ENCODE assay signal across 9 cellular contexts in genomic region chr6:149716181-149716580, GRCh38. TPM values are rescaled to one million over a fixed set of nuclear protein-coding genes. Genes with fewer than 3 reads are reported as not detected.
DNase-seq lines count a peak whose midpoint lies in the region; ATAC-seq, FAIRE-seq and TF ChIP-seq lines count a peak whose summit lies in the region.
"Had no signal": no experiment of that assay in that cellular context is flagged by ENCODE, and none has a peak within 500 bp of the region (broad histone marks: within the 10 kb centered on the region; RNA-seq: fewer than 3 reads in every experiment).

No MANE protein-coding gene starts in this region.

- peaks cover 73% of the 10 kb centered on the region for H3K79me2 ChIP-seq in astrocyte (ENCODE audit: insufficient read depth, low read length)

- no peak for ATAC-seq in left ventricle myocardium superior
- ATAC-seq in memory B cell (ENCODE audit: low read depth): no peak
- no peak for ATAC-seq in GM18907 (IDR thresholded peaks at IDR 0.05; ENCODE audit: unreplicated experiment)
- no peak for ATAC-seq in GM19455 (IDR thresholded peaks at IDR 0.05; ENCODE audit: unreplicated experiment)

- H3K4me3 ChIP-seq in right atrium auricular region (peak overlapping the region; percentile 73 to 93), astrocyte (ENCODE audit: insufficient read depth, low read depth, low read length) (peak overlapping the region; percentile 81)

- peaks cover 36% of the 10 kb centered on the region for H4K20me1 ChIP-seq in astrocyte (ENCODE audit: insufficient read depth, low read length)

- DNase-seq in right atrium auricular region (ENCODE audit: low spot score) (no peak), left ventricle myocardium superior (no peak), astrocyte (ENCODE audit: low read depth) (no peak), memory B cell (ENCODE audit: low spot score in 2 of 2) (no peak), GOT3 (lab: John Stamatoyannopoulos, UW) (no peak)
- DNase-seq in activated CD8-positive, alpha-beta memory T cell treated with anti-CD3 and anti-CD28 coated beads, Interleukin-2, amount 50 U/mL, for 4 hours: no peak

- no peaks in the 10 kb centered on the region for H3K36me3 ChIP-seq in right atrium auricular region
- no peaks in the 10 kb centered on the region for H3K36me3 ChIP-seq in astrocyte (ENCODE audit: insufficient read depth, low read length)

- peaks cover 0 to 31% of the 10 kb centered on the region in 2 donors for H3K4me1 ChIP-seq in right atrium auricular region
- peaks cover 8% of the 10 kb centered on the region for H3K4me1 ChIP-seq in astrocyte (ENCODE audit: insufficient read depth, low read length)

- no peaks in the 10 kb centered on the region for H3K9me3 ChIP-seq in right atrium auricular region
- H3K9me3 ChIP-seq in astrocyte (ENCODE audit: insufficient read depth, low read depth, low read length): no peaks in the 10 kb centered on the region

- no peak overlapping the region for H2AFZ ChIP-seq in astrocyte (ENCODE audit: low read depth, low read length)

- H3K27me3 ChIP-seq in right atrium auricular region (no peaks in the 10 kb centered on the region), astrocyte (ENCODE audit: insufficient read depth, low read length) (no peaks in the 10 kb centered on the region)

- no peak for FAIRE-seq in astrocyte (lab: Jason Lieb, UNC)
- FAIRE-seq: colon had no signal

- H3K4me1 Mint-ChIP-seq in astrocyte (ENCODE audit: low read depth, unreplicated experiment): peaks cover 11% of the 10 kb centered on the region
- H3K4me1 Mint-ChIP-seq in memory B cell: peaks cover 13% of the 10 kb centered on the region

- H3K27ac ChIP-seq in right atrium auricular region (peak overlapping the region; percentile 97 to 100), astrocyte (ENCODE audit: low read depth, low read length) (no peak overlapping the region)

- intact Hi-C loops in left ventricle myocardium superior (cut with micrococcal nuclease): no loop called here

- H3K27me3 Mint-ChIP-seq in astrocyte (ENCODE audit: low read depth, unreplicated experiment): no peaks in the 10 kb centered on the region
- no peaks in the 10 kb centered on the region for H3K27me3 Mint-ChIP-seq in memory B cell

- peak overlapping the region; percentile 99 for H3K9ac ChIP-seq in astrocyte (ENCODE audit: low read length)

- H3K9me3 Mint-ChIP-seq in astrocyte (ENCODE audit: unreplicated experiment): no peaks in the 10 kb centered on the region
- H3K9me3 Mint-ChIP-seq in memory B cell: no peaks in the 10 kb centered on the region

- TF ChIP-seq CTCF in right atrium auricular region (IDR thresholded peaks at IDR 0.05): no peak
- no peak for TF ChIP-seq CTCF in astrocyte (IDR thresholded peaks at IDR 0.05; ENCODE audit: insufficient read depth, low read depth, low read length)

- H3K36me3 Mint-ChIP-seq in astrocyte (ENCODE audit: low read depth, unreplicated experiment): no peaks in the 10 kb centered on the region
- peaks cover 4% of the 10 kb centered on the region for H3K36me3 Mint-ChIP-seq in memory B cell

- H3K4me3 Mint-ChIP-seq in astrocyte (ENCODE audit: unreplicated experiment): peak overlapping the region; percentile 93
- peak overlapping the region; percentile 60 for H3K4me3 Mint-ChIP-seq in memory B cell

- peak overlapping the region; percentile 93 for H3K4me2 ChIP-seq in astrocyte (ENCODE audit: low read length)

- H3K27ac Mint-ChIP-seq in astrocyte (ENCODE audit: unreplicated experiment): no peak overlapping the region
- peak overlapping the region; percentile 55 for H3K27ac Mint-ChIP-seq in memory B cell

RNA-seq across cellular contexts. Expression of gene LATS1, which starts 1.7 kb away (rescaled TPM):
- 10 to 100 TPM; 10.5 to 13.7 TPM for total RNA-seq in right atrium auricular region
- total RNA-seq in left ventricle myocardium superior: 12.2 TPM
- total RNA-seq in astrocyte: 25.6 and 27.9 TPM in 2 replicates

RNA-seq across cellular contexts. Expression of gene NUP43, which starts 30.1 kb away (rescaled TPM):
- total RNA-seq in right atrium auricular region (10 to 100 TPM; 10.8 to 13.3 TPM), left ventricle myocardium superior (30.1 TPM), astrocyte (38.2 and 39.7 TPM in 2 replicates)

RNA-seq across cellular contexts. Expression of gene PCMT1, which starts 33.4 kb away (rescaled TPM):
- total RNA-seq in right atrium auricular region (100 to 1,000 TPM in 1 of 2 donors, 10 to 100 TPM in 1; 99.8 to 106 TPM), left ventricle myocardium superior (171 TPM), astrocyte (127 TPM in 2 replicates)
